27 cellular contexts compared by ENCODE assay signal in the genomic region with DNA sequence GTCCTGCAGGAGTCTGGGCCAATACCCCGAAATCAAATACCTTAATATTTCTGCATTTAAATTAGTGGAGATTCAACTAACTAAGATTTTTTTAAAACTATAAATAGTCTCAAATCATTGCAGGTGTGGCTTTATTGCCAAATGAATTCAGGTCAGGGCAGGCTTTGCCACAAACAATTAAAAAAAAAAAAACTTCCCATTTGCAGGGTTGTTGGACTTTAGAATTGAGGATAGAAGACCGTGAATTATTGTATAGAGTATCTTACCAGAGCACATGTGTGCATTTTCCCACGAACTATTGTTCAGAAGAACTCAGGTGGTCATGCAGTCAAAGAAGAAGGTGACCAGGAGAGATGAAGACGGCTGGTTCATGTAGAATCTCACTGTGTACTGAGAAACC.
"Had no signal": no experiment of that assay in that cellular context is flagged by ENCODE, and none has a peak within 500 bp of the region (broad histone marks: within the 10 kb centered on the region; RNA-seq: fewer than 3 reads in every experiment).

No MANE protein-coding gene starts in this region.

- H3K27me3 ChIP-seq: ascending aorta, esophagus muscularis mucosa, gastrocnemius medialis had no signal

- DNase-seq: activated CD4-positive, alpha-beta memory T cell treated with anti-CD3 and anti-CD28 coated beads, Interleukin-2, amount 10 ng/mL, durations not matched to agents 7 days and 5 days; activated CD4-positive, alpha-beta T cell treated with anti-CD3 and anti-CD28 coated beads for 1 hour; activated CD4-positive, alpha-beta T cell treated with anti-CD3 and anti-CD28 coated beads for 4 hours; activated CD4-positive, alpha-beta T cell treated with anti-CD3 and anti-CD28 coated beads, Interleukin-2, amount 10 ng/mL, durations not matched to agents 7 days and 5 days; activated CD4-positive, alpha-beta T cell treated with anti-CD3 and anti-CD28 coated beads, Interleukin-2, amount 50 U/mL, for 4 hours; activated CD8-positive, alpha-beta memory T cell treated with anti-CD3 and anti-CD28 coated beads, Interleukin-2, amount 50 U/mL, for 48 hours; activated gamma-delta T cell; activated naive CD4-positive, alpha-beta T cell; activated naive CD4-positive, alpha-beta T cell treated with anti-CD3 and anti-CD28 coated beads, Interleukin-2, amount 10 ng/mL, durations not matched to agents 7 days and 5 days; activated naive CD8-positive, alpha-beta T cell treated with anti-CD3 and anti-CD28 coated beads, Interleukin-2, amount 10 ng/mL, durations not matched to agents 7 days and 5 days; activated T-cell treated with anti-CD3 and anti-CD28 coated beads for 4 hours; activated T-cell treated with anti-CD3 and anti-CD28 coated beads, Interleukin-2, amount 50 U/mL, for 24 hours; activated T-cell treated with anti-CD3 and anti-CD28 coated beads, Interleukin-2, amount 50 U/mL, for 72 hours; effector memory CD4-positive, alpha-beta T cell; erythroblast; gastrocnemius medialis; glutamatergic neuron; heart left ventricle; T-helper 2 cell had no signal

- H3K9me3 ChIP-seq: ascending aorta, esophagus muscularis mucosa, gastrocnemius medialis, heart left ventricle had no signal

- H3K27ac ChIP-seq: ascending aorta, esophagus muscularis mucosa, foreskin keratinocyte, gastrocnemius medialis, heart left ventricle, VCaP had no signal

- H3K4me1 ChIP-seq: ascending aorta, esophagus muscularis mucosa, gastrocnemius medialis, heart left ventricle had no signal

- FAIRE-seq: bronchial epithelial cell, TTC549 had no signal

- H3K36me3 ChIP-seq: ascending aorta, esophagus muscularis mucosa, gastrocnemius medialis, heart left ventricle had no signal

- ATAC-seq: activated naive CD4-positive, alpha-beta T cell treated with anti-CD3 and anti-CD28 coated beads, Interleukin-2, amount 50 U/mL, for 72 hours; activated T-cell treated with anti-CD3 and anti-CD28 coated beads, Interleukin-2, amount 50 U/mL, for 72 hours; foreskin keratinocyte; gastrocnemius medialis; WTC11 had no signal

- H3K4me3 ChIP-seq: ascending aorta, esophagus muscularis mucosa, gastrocnemius medialis, heart left ventricle had no signal
